In the genomic region with DNA sequence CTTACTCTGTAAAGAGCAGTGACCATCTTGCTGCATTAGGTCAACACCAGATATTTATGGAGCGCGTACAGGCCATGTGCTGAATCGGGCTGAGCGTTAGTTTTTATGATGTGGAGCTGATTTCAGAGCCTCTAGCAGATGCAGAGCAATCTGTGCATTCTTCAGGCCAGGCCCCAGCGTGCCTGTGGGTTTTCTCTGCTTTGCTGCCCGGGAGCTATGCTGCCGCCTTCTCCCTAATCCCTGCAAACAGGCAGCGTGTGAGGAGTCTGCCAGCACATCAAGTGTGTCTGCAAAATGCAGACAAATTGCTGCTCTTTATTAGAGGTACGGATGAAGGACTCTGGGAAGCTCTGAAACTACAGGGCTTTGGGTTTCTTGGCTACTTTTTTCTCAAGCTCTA, we compare ENCODE assay signal across 14 cellular contexts.
A peak's percentile ranks its signal among the peaks of the same experiment; 100 is the strongest.
DNase-seq lines count a peak whose midpoint lies in the region; ATAC-seq and TF ChIP-seq lines count a peak whose summit lies in the region.
"Had no signal": no experiment of that assay in that cellular context is flagged by ENCODE, and none has a peak within 500 bp of the region (broad histone marks: within the 10 kb centered on the region; RNA-seq: fewer than 3 reads in every experiment).

No MANE protein-coding gene starts in this region.

- H3K36me3 ChIP-seq in endodermal cell (ENCODE audit: control insufficient read depth, insufficient read depth, low read length), result no peaks in the 10 kb centered on the region
- no peaks in the 10 kb centered on the region for H3K36me3 ChIP-seq in mesodermal cell (ENCODE audit: control insufficient read depth, insufficient read depth, low read length)
- H3K36me3 ChIP-seq in prostate gland, result no peaks in the 10 kb centered on the region

- peak overlapping the region; percentile 3 for H3K27ac ChIP-seq in endodermal cell (ENCODE audit: low read depth, low read length)
- peak overlapping the region; percentile 47 for H3K27ac ChIP-seq in mesodermal cell (ENCODE audit: low read depth, low read length, severe bottlenecking)
- H3K27ac ChIP-seq in prostate gland, result no peak overlapping the region

- H3K4me1 Mint-ChIP-seq in endodermal cell, result peaks cover 19% of the 10 kb centered on the region
- H3K4me1 Mint-ChIP-seq in stimulated activated naive CD8-positive, alpha-beta T cell treated with anti-CD3 and anti-CD28 coated beads, Interleukin-15, amount 100 ng/mL, for 72 hours, result no peaks in the 10 kb centered on the region
- H3K4me1 Mint-ChIP-seq: activated CD4-positive, alpha-beta T cell treated with anti-CD3 and anti-CD28 coated beads, Interleukin-2, amount 10 ng/mL, durations not matched to agents 7 days and 5 days; CD4-positive, CD25-positive, alpha-beta regulatory T cell had no signal

- no peaks in the 10 kb centered on the region for H3K27me3 ChIP-seq in endodermal cell (ENCODE audit: control insufficient read depth, insufficient read depth, low read length, poor library complexity, severe bottlenecking)
- H3K27me3 ChIP-seq in prostate gland (replicated peaks; ENCODE audit: insufficient read depth), result no peaks in the 10 kb centered on the region

- TF ChIP-seq CTCF in AG10803 (conservative IDR thresholded peaks at IDR 0.05; ENCODE audit: low read length) (no peak), endodermal cell (conservative IDR thresholded peaks at IDR 0.05) (no peak), prostate gland (IDR thresholded peaks at IDR 0.05) (no peak)

- H3K27ac Mint-ChIP-seq in endodermal cell, result no peak overlapping the region
- no peak overlapping the region for H3K27ac Mint-ChIP-seq in stimulated activated naive CD8-positive, alpha-beta T cell treated with anti-CD3 and anti-CD28 coated beads, Interleukin-15, amount 100 ng/mL, for 72 hours
- H3K27ac Mint-ChIP-seq: activated CD4-positive, alpha-beta T cell treated with anti-CD3 and anti-CD28 coated beads, Interleukin-2, amount 10 ng/mL, durations not matched to agents 7 days and 5 days; CD4-positive, CD25-positive, alpha-beta regulatory T cell had no signal

- no peaks in the 10 kb centered on the region for H3K9me3 Mint-ChIP-seq in endodermal cell
- H3K9me3 Mint-ChIP-seq in stimulated activated naive CD8-positive, alpha-beta T cell treated with anti-CD3 and anti-CD28 coated beads, Interleukin-15, amount 100 ng/mL, for 72 hours, result peaks cover 5 to 12% of the 10 kb centered on the region in 2 donors
- H3K9me3 Mint-ChIP-seq: activated CD4-positive, alpha-beta T cell treated with anti-CD3 and anti-CD28 coated beads, Interleukin-2, amount 10 ng/mL, durations not matched to agents 7 days and 5 days had no signal

- 74 to 82% methylated on average over 7 to 9 of the region's 9 CpGs for WGBS in endodermal cell (ENCODE audit: insufficient coverage in 1 of 2, insufficient read length in 1 of 2), 2 experiments
- 60 to 75% methylated on average over 7 to 9 of the region's 9 CpGs for WGBS in mesodermal cell (ENCODE audit: insufficient coverage in 2 of 2), 2 experiments
- 39% methylated on average over 9 of the region's 9 CpGs for WGBS in prostate gland

- no peaks in the 10 kb centered on the region for H3K4me1 ChIP-seq in endodermal cell (ENCODE audit: control insufficient read depth, insufficient read depth, low read length)
- H3K4me1 ChIP-seq in mesodermal cell (ENCODE audit: control insufficient read depth, insufficient read depth, low read length, poor library complexity, severe bottlenecking), result peaks cover 21% of the 10 kb centered on the region
- no peaks in the 10 kb centered on the region for H3K4me1 ChIP-seq in prostate gland (replicated peaks)

- no peak overlapping the region for H3K4me3 Mint-ChIP-seq in endodermal cell
- H3K4me3 Mint-ChIP-seq in stimulated activated naive CD8-positive, alpha-beta T cell treated with anti-CD3 and anti-CD28 coated beads, Interleukin-15, amount 100 ng/mL, for 72 hours, result no peak overlapping the region
- H3K4me3 Mint-ChIP-seq: activated CD4-positive, alpha-beta T cell treated with anti-CD3 and anti-CD28 coated beads, Interleukin-2, amount 10 ng/mL, durations not matched to agents 7 days and 5 days; CD4-positive, CD25-positive, alpha-beta regulatory T cell had no signal

- H3K9me3 ChIP-seq in endodermal cell (ENCODE audit: control insufficient read depth, low read length) (no peaks in the 10 kb centered on the region), mesodermal cell (ENCODE audit: control insufficient read depth, low read length) (no peaks in the 10 kb centered on the region), prostate gland (no peaks in the 10 kb centered on the region)

- H3K9ac ChIP-seq in endodermal cell (ENCODE audit: extremely low read depth, low read length, poor library complexity, severe bottlenecking), result no peak overlapping the region

- TF ChIP-seq POLR2A in prostate gland (IDR thresholded peaks at IDR 0.05), result no peak

- DNase-seq in AG10803 (ENCODE audit: low read depth) (peak; percentile 80), NCI-H2227 (lab: John Stamatoyannopoulos, UW; ENCODE audit: unreplicated experiment) (peak; percentile 38), endodermal cell (peak; percentile 57), prostate gland (ENCODE audit: low spot score) (no peak), HPDE6-E6E7 (ENCODE audit: extremely low spot score) (no peak), NCI-H1417 treated with DMSO at 0.1 percent for 48 hours (lab: John Stamatoyannopoulos, UW) (no peak)
- no peak for DNase-seq in stimulated activated naive CD8-positive, alpha-beta T cell treated with anti-CD3 and anti-CD28 coated beads, Interleukin-15, amount 100 ng/mL, for 72 hours
- DNase-seq: activated CD4-positive, alpha-beta T cell treated with anti-CD3 and anti-CD28 coated beads, Interleukin-2, amount 10 ng/mL, durations not matched to agents 7 days and 5 days; activated gamma-delta T cell treated with Interleukin-2 at 50 U/mL for 16 hours; CD4-positive, CD25-positive, alpha-beta regulatory T cell; effector CD4-positive, alpha-beta T cell; Karpas-422 had no signal

- no peaks in the 10 kb centered on the region for H3K36me3 Mint-ChIP-seq in endodermal cell (ENCODE audit: low read depth)
- H3K36me3 Mint-ChIP-seq: CD4-positive, CD25-positive, alpha-beta regulatory T cell had no signal

- no peak for ATAC-seq in stimulated activated naive CD8-positive, alpha-beta T cell treated with anti-CD3 and anti-CD28 coated beads, Interleukin-15, amount 100 ng/mL, for 72 hours
- ATAC-seq: HCT116 had no signal

- no peaks in the 10 kb centered on the region for H3K27me3 Mint-ChIP-seq in endodermal cell (ENCODE audit: insufficient read depth)
- H3K27me3 Mint-ChIP-seq in stimulated activated naive CD8-positive, alpha-beta T cell treated with anti-CD3 and anti-CD28 coated beads, Interleukin-15, amount 100 ng/mL, for 72 hours, result peaks cover 25% of the 10 kb centered on the region
- H3K27me3 Mint-ChIP-seq: activated CD4-positive, alpha-beta T cell treated with anti-CD3 and anti-CD28 coated beads, Interleukin-2, amount 10 ng/mL, durations not matched to agents 7 days and 5 days; CD4-positive, CD25-positive, alpha-beta regulatory T cell had no signal

- intact Hi-C loops in prostate gland (cut with DNase I), result no loop called here

- H3K4me3 ChIP-seq in AG10803 (ENCODE audit: low read length) (no peak overlapping the region), endodermal cell (ENCODE audit: low read length) (no peak overlapping the region), mesodermal cell (ENCODE audit: extremely low read depth, insufficient read depth, low read length, poor library complexity, severe bottlenecking) (no peak overlapping the region), prostate gland (no peak overlapping the region)

Comparison
In these comparisons a context has a peak if more than half of its experiments do, and no peak if none do; other contexts are left out.
1. DNase-seq: peak in AG10803 (single experiment), NCI-H2227 (single experiment) and endodermal cell (single experiment); none in prostate gland (single experiment), HPDE6-E6E7 (single experiment), NCI-H1417 treated with DMSO at 0.1 percent for 48 hours (single experiment) and stimulated activated naive CD8-positive, alpha-beta T cell treated with anti-CD3 and anti-CD28 coated beads, Interleukin-15, amount 100 ng/mL, for 72 hours (0 of 2).
2. H3K27ac ChIP-seq: peak in endodermal cell (single experiment) and mesodermal cell (single experiment); none in prostate gland (0 of 2).